Comparison of ENCODE assay signal across 20 cellular contexts in genomic region chr11:113378692-113379091, GRCh38. TPM values are rescaled to one million over a fixed set of nuclear protein-coding genes. Genes with fewer than 3 reads are reported as not detected.
A peak's percentile ranks its signal among the peaks of the same experiment; 100 is the strongest.
DNase-seq lines count a peak whose midpoint lies in the region; ATAC-seq, FAIRE-seq and TF ChIP-seq lines count a peak whose summit lies in the region.
"Had no signal": no experiment of that assay in that cellular context is flagged by ENCODE, and none has a peak within 500 bp of the region (broad histone marks: within the 10 kb centered on the region; RNA-seq: fewer than 3 reads in every experiment).

No MANE protein-coding gene starts in this region.

- TF ChIP-seq POLR2A in breast epithelium (IDR thresholded peaks at IDR 0.05) (no peak), K562 (conservative IDR thresholded peaks at IDR 0.05) (no peak), stomach (IDR thresholded peaks at IDR 0.05) (no peak)

- no peak for FAIRE-seq in K562 (lab: Jason Lieb, UNC)
- FAIRE-seq: A549, D721Med, H1, HepG2 had no signal

- H3K9me2 ChIP-seq in hepatocyte (replicated peaks; ENCODE audit: insufficient read depth), result no peaks in the 10 kb centered on the region

- in situ Hi-C loops in mammary epithelial cell (cut with MboI; ENCODE audit: low sequenced_read_pairs in 2 of 2), result no loop called here
- in situ Hi-C loops in K562 (cut with MboI), result no loop called here

- TF ChIP-seq EP300 in K562 (IDR thresholded peaks at IDR 0.05; ENCODE audit: low read length) (no peak), stomach (IDR thresholded peaks at IDR 0.05) (no peak)

- dilution Hi-C loops in mammary epithelial cell (cut with HindIII; ENCODE audit: low sequenced_read_pairs), result no loop called here

- H3K79me2 ChIP-seq in mammary epithelial cell (ENCODE audit: insufficient read depth, low read length) (no peaks in the 10 kb centered on the region), K562 (ENCODE audit: control insufficient read depth, insufficient read depth, low read length) (no peaks in the 10 kb centered on the region), hepatocyte (no peaks in the 10 kb centered on the region)

- H3K9me1 ChIP-seq in K562 (ENCODE audit: control insufficient read depth, insufficient read depth, low read length), result no peaks in the 10 kb centered on the region

- no peaks in the 10 kb centered on the region for H4K20me1 ChIP-seq in mammary epithelial cell (ENCODE audit: insufficient read depth, low read length)
- H4K20me1 ChIP-seq in K562 (replicated peaks; ENCODE audit: control insufficient read depth, insufficient read depth, low read length), result no peaks in the 10 kb centered on the region
- no peaks in the 10 kb centered on the region for H4K20me1 ChIP-seq in hepatocyte (ENCODE audit: insufficient read depth, poor library complexity, severe bottlenecking)

- H3K9ac ChIP-seq in mammary epithelial cell (ENCODE audit: insufficient read depth, low read length) (no peak overlapping the region), K562 (ENCODE audit: insufficient read depth in 1 of 2, low read depth in 2 of 2, low read length in 2 of 2) (no peak overlapping the region)

- BruUV-seq in mammary epithelial cell (replicated peaks; lab: Mats Ljungman, UMichigan) (no TSS peak), K562 (replicated peaks; lab: Mats Ljungman, UMichigan) (no TSS peak)

- intact Hi-C loops in mammary epithelial cell (cut with micrococcal nuclease) (no loop called here), breast epithelium (cut with DNase I; ENCODE audit: low total_unique reads) (no loop called here), K562 (cut with micrococcal nuclease) (no loop called here), stomach (cut with DNase I; ENCODE audit: low total_unique reads) (no loop called here)

- no peaks in the 10 kb centered on the region for H3K36me3 ChIP-seq in mammary epithelial cell (ENCODE audit: insufficient read depth, low read length)
- H3K36me3 ChIP-seq in breast epithelium, result no peaks in the 10 kb centered on the region
- no peaks in the 10 kb centered on the region for H3K36me3 ChIP-seq in K562 (ENCODE audit: control insufficient read depth, insufficient read depth, low read length)
- peaks cover 0 to 2% (median 0%) of the 10 kb centered on the region in 4 donors for H3K36me3 ChIP-seq in stomach
- H3K36me3 ChIP-seq in hepatocyte (replicated peaks; ENCODE audit: insufficient read depth, low read depth), result no peaks in the 10 kb centered on the region

- WGBS in mammary epithelial cell (ENCODE audit: low coverage, missing lambda C conversion rate), result 79% methylated on average over 1 of the region's 1 CpG
- WGBS in K562 (ENCODE audit: insufficient coverage, low coverage, missing lambda C conversion rate), result 0% methylated on average over 1 of the region's 1 CpG
- WGBS in stomach, 5 donors, result 59 to 81% (median 75%) methylated on average over 1 of the region's 1 CpG
- WGBS in hepatocyte (ENCODE audit: low lambda C conversion rate, missing lambda C conversion rate), result 72% methylated on average over 1 of the region's 1 CpG

- H2AFZ ChIP-seq in mammary epithelial cell (ENCODE audit: low read depth, low read length), result no peak overlapping the region
- H2AFZ ChIP-seq in K562 (ENCODE audit: low read depth, low read length), result no peak overlapping the region
- H2AFZ ChIP-seq in hepatocyte, result no peak overlapping the region

- H3K27ac ChIP-seq in mammary epithelial cell (ENCODE audit: insufficient read depth, low read depth, low read length) (peak overlapping the region; percentile 56), breast epithelium (no peak overlapping the region), K562 (ENCODE audit: extremely low read depth, low read depth, low read length) (no peak overlapping the region), foreskin keratinocyte (no peak overlapping the region), stomach (no peak overlapping the region), hepatocyte (no peak overlapping the region)
- H3K27ac ChIP-seq: 22Rv1, A549, C4-2B had no signal

- CTCF ChIA-PET in mammary epithelial cell (lab: Charles Lee; ENCODE audit: low non-redundant PET) (no interaction called here), K562 (lab: Yijun Ruan, JAX; ENCODE audit: low intra/inter-chr PET ratio) (no interaction called here)

- H3K4me3 ChIP-seq in mammary epithelial cell (replicated peaks in 1 of 3; ENCODE audit: insufficient read depth in 1 of 3, low read depth in 2 of 3, low read length in 3 of 3) (no peak overlapping the region), breast epithelium (no peak overlapping the region), K562 (no peak overlapping the region), stomach (no peak overlapping the region), hepatocyte (no peak overlapping the region)
- H3K4me3 ChIP-seq: A549 had no signal

- no peak for TF ChIP-seq RAD21 in K562 (CRISPR knock-in tag; conservative IDR thresholded peaks at IDR 0.05 in 1 of 2, IDR thresholded peaks at IDR 0.05 in 1 of 2)

- TF ChIP-seq CTCF in mammary epithelial cell (conservative IDR thresholded peaks at IDR 0.05 in 1 of 2, IDR thresholded peaks at IDR 0.05 in 1 of 2; ENCODE audit: extremely low read depth in 1 of 2, insufficient read depth in 1 of 2, low read depth in 1 of 2, low read length in 2 of 2) (no peak), breast epithelium (IDR thresholded peaks at IDR 0.05) (no peak), K562 (IDR thresholded peaks at IDR 0.05 in 2 of 3, conservative IDR thresholded peaks at IDR 0.05 in 1 of 3; ENCODE audit: insufficient read depth in 2 of 3, low read depth in 1 of 3, low read length in 3 of 3) (no peak), foreskin keratinocyte (conservative IDR thresholded peaks at IDR 0.05) (no peak), stomach (IDR thresholded peaks at IDR 0.05) (no peak), hepatocyte (IDR thresholded peaks at IDR 0.05; ENCODE audit: poor library complexity) (no peak)

- H3K4me1 ChIP-seq in mammary epithelial cell (ENCODE audit: insufficient read depth, low read length), result peaks cover 30% of the 10 kb centered on the region
- no peaks in the 10 kb centered on the region for H3K4me1 ChIP-seq in breast epithelium
- H3K4me1 ChIP-seq in K562 (replicated peaks in 1 of 2; ENCODE audit: control insufficient read depth in 2 of 2, insufficient read depth in 2 of 2, low read length in 2 of 2), result peaks cover 0 to 3% of the 10 kb centered on the region in 2 experiments; a peak in 2 of 5 replicates
- peaks cover 18% of the 10 kb centered on the region for H3K4me1 ChIP-seq in foreskin keratinocyte
- H3K4me1 ChIP-seq in stomach, result no peaks in the 10 kb centered on the region
- H3K4me1 ChIP-seq in hepatocyte (ENCODE audit: insufficient read depth), result peaks cover 3% of the 10 kb centered on the region
- H3K4me1 ChIP-seq: A549, Caco-2 had no signal

- H3K27me3 ChIP-seq in mammary epithelial cell (ENCODE audit: insufficient read depth, low read length) (no peaks in the 10 kb centered on the region), breast epithelium (no peaks in the 10 kb centered on the region), K562 (ENCODE audit: control insufficient read depth in 2 of 2, insufficient read depth in 2 of 2, low read length in 2 of 2) (no peaks in the 10 kb centered on the region), foreskin keratinocyte (no peaks in the 10 kb centered on the region), stomach (no peaks in the 10 kb centered on the region), hepatocyte (no peaks in the 10 kb centered on the region)

- H3K9me3 ChIP-seq in mammary epithelial cell (replicated peaks; ENCODE audit: insufficient read depth, low read length) (no peaks in the 10 kb centered on the region), breast epithelium (no peaks in the 10 kb centered on the region), K562 (replicated peaks; ENCODE audit: control insufficient read depth, insufficient read depth, low read depth, low read length) (no peaks in the 10 kb centered on the region), stomach (no peaks in the 10 kb centered on the region), hepatocyte (ENCODE audit: low read depth) (no peaks in the 10 kb centered on the region)
- H3K9me3 ChIP-seq: A549, Caco-2 had no signal

- POLR2A ChIA-PET in K562 (lab: Yijun Ruan, JAX), result interaction anchor here (0.6 to 0.8 kb wide), 2 partner anchors 11 to 20 kb away, joined by 3 to 4 read pairs; no protein-coding TSS in a partner anchor

- no peak for DNase-seq in mammary epithelial cell
- DNase-seq in breast epithelium (ENCODE audit: low spot score in 2 of 2), result no peak
- no peak for DNase-seq in K562 (ENCODE audit: extremely low read depth in 1 of 4, low spot score in 3 of 4)
- DNase-seq in foreskin keratinocyte, result no peak
- DNase-seq in NCI-H748 treated with DMSO at 0.1 percent for 48 hours (lab: John Stamatoyannopoulos, UW), result no peak
- no peak for DNase-seq in stomach
- no peak for DNase-seq in hepatocyte (ENCODE audit: low spot score)
- DNase-seq: AML-193; Caco-2; CD4-positive, alpha-beta T cell; GDM1; H9 had no signal

- ATAC-seq in K562, result no peak
- ATAC-seq in foreskin keratinocyte, result peak; percentile 65
- ATAC-seq: A549, HepG2 had no signal

- peak overlapping the region; percentile 40 for H3K4me2 ChIP-seq in mammary epithelial cell (ENCODE audit: insufficient read depth, low read depth, low read length)
- no peak overlapping the region for H3K4me2 ChIP-seq in K562 (ENCODE audit: insufficient read depth, low read length)
- no peak overlapping the region for H3K4me2 ChIP-seq in hepatocyte
- H3K4me2 ChIP-seq: A549 had no signal

RNA-seq across cellular contexts. Expression of gene ANKK1, which starts 8.9 kb away (rescaled TPM):
- total RNA-seq in mammary epithelial cell, result 1 to 10 TPM; 1.5 to 2.3 TPM
- 2.5 TPM for polyA plus RNA-seq in mammary epithelial cell
- polyA minus RNA-seq in mammary epithelial cell, result 4.5 TPM
- total RNA-seq in breast epithelium, result 1 to 10 TPM; 1.4 to 3.4 (median 1.6) TPM
- 0.12 TPM in 1 of 2 replicates, not detected in the other for total RNA-seq in K562 (2011; cell fraction: chromatin; rRNA removed; ENCODE audit: low replicate concordance)
- total RNA-seq in K562 (2011; cell fraction: nucleolus; rRNA removed), result not detected in 2 replicates
- not detected in 2 replicates for total RNA-seq in K562 (2011; cell fraction: nucleoplasm; rRNA removed)
- total RNA-seq in K562 (2014; rRNA removed), result not detected in 2 replicates
- not detected in 2 replicates for total RNA-seq in K562 (2014; rRNA removed; fragmentation: Illumina TruSeq; extraction: Trizol)
- not detected in 2 replicates for total RNA-seq in K562 (2015; rRNA removed; fragmentation: Illumina TruSeq; extraction: Trizol)
- total RNA-seq in K562 (2021), result not detected in 2 replicates
- not detected in 2 replicates for polyA plus RNA-seq in K562 (2011; rRNA removed)
- not detected in 2 replicates for polyA plus RNA-seq in K562 (2011; cell fraction: cytosol; rRNA removed)
- 0.09 TPM in 1 of 2 replicates, not detected in the other for polyA plus RNA-seq in K562 (2011; cell fraction: nucleus; rRNA removed)
- 0.12 TPM in 1 of 2 replicates, not detected in the other for polyA plus RNA-seq in K562 (2012)
- polyA plus RNA-seq in K562 (2014; fragmentation: Illumina TruSeq; extraction: Trizol), result not detected in 2 replicates
- not detected for polyA plus RNA-seq in K562 (2014; fragmentation: Nextera tagmentation; extraction: Ambion mirVana)
- not detected in 2 replicates for polyA plus RNA-seq in K562 (2014; rRNA removed)
- polyA minus RNA-seq in K562 (2011; rRNA and poly(A)+ RNA removed), result not detected in 2 replicates
- not detected in 2 replicates for polyA minus RNA-seq in K562 (2011; cell fraction: cytosol; rRNA and poly(A)+ RNA removed)
- not detected in 2 replicates for polyA minus RNA-seq in K562 (2011; cell fraction: nucleus; rRNA and poly(A)+ RNA removed)
- 1.4 and 1.6 TPM in 2 replicates for total RNA-seq in foreskin keratinocyte
- 0.96 and 1.3 TPM in 2 replicates for polyA plus RNA-seq in foreskin keratinocyte
- not detected for total RNA-seq in stomach
- under 1 TPM in 1 of 3 donors, not detected in 2; 0.73 TPM for polyA plus RNA-seq in stomach
- 0.43 TPM in 1 of 2 replicates, not detected in the other for total RNA-seq in hepatocyte
- polyA plus RNA-seq in hepatocyte, result 0.13 TPM in 1 of 2 replicates, not detected in the other
- total RNA-seq: H1 had no signal
- polyA plus RNA-seq: BJ, IgD-negative memory B cell had no signal
